ENCODE assay signal across 1 cellular context in genomic region chr2:207930747-207931146, GRCh38.
A peak's percentile ranks its signal among the peaks of the same experiment; 100 is the strongest.
TF ChIP-seq lines count a peak whose summit lies in the region.

No MANE protein-coding gene starts in this region.

TF ChIP-seq in HEK293, 187 proteins besides CTCF, POLR2A, EP300 and RAD21 (continued from another document and continues in another):
- TF ChIP-seq HOXC10 (CRISPR knock-in tag; IDR thresholded peaks at IDR 0.05) = no peak
- no peak for TF ChIP-seq OVOL3 (tag by site-specific recombination; IDR thresholded peaks at IDR 0.05)
- 0 out of 2 replicates have a peak, but pooled peaks have one; percentile 12 for TF ChIP-seq ZNF398 (tag by site-specific recombination; IDR thresholded peaks at IDR 0.05)
- no peak for TF ChIP-seq ZNF792 (tag by site-specific recombination; IDR thresholded peaks at IDR 0.05)
- TF ChIP-seq ZNF549 (tag by site-specific recombination; IDR thresholded peaks at IDR 0.05) = no peak
- TF ChIP-seq ZNF157 (tag by site-specific recombination; IDR thresholded peaks at IDR 0.05) = no peak
- peak; percentile 75; the same call in 1 of the 2 replicates for TF ChIP-seq ZBTB17 (tag by site-specific recombination; IDR thresholded peaks at IDR 0.05)
- TF ChIP-seq ZNF488 (tag by site-specific recombination; IDR thresholded peaks at IDR 0.05) = no peak
- no peak for TF ChIP-seq ZNF747 (tag by site-specific recombination; IDR thresholded peaks at IDR 0.05)
- peak; percentile 77 for TF ChIP-seq KLF1 (tag by site-specific recombination; IDR thresholded peaks at IDR 0.05)
- 0 out of 2 replicates have a peak, but pooled peaks have one; percentile 40 for TF ChIP-seq ZNF18 (tag by site-specific recombination; IDR thresholded peaks at IDR 0.05)
- no peak for TF ChIP-seq ZNF670 (tag by site-specific recombination; IDR thresholded peaks at IDR 0.05; ENCODE audit: low read depth)
- TF ChIP-seq PRDM1 (tag by site-specific recombination; IDR thresholded peaks at IDR 0.05) = peak; percentile 76
- TF ChIP-seq ZBTB49 (tag by site-specific recombination; IDR thresholded peaks at IDR 0.05; ENCODE audit: low read depth) = no peak
- no peak for TF ChIP-seq ZNF175 (tag by site-specific recombination; IDR thresholded peaks at IDR 0.05)
- no peak; the same call in 1 of the 2 replicates for TF ChIP-seq ZNF335 (tag by site-specific recombination; conservative IDR thresholded peaks at IDR 0.05)
- TF ChIP-seq ZNF132 (tag by site-specific recombination; IDR thresholded peaks at IDR 0.05; ENCODE audit: borderline replicate concordance) = no peak
- no peak for TF ChIP-seq ZNF112 (tag by site-specific recombination; IDR thresholded peaks at IDR 0.05)
- TF ChIP-seq ZIC2 (tag by site-specific recombination; IDR thresholded peaks at IDR 0.05) = peak; percentile 41; the same call in 1 of the 2 replicates
- no peak for TF ChIP-seq ZNF280D (tag by site-specific recombination; IDR thresholded peaks at IDR 0.05)
- no peak for TF ChIP-seq ZNF585B (tag by site-specific recombination; IDR thresholded peaks at IDR 0.05)
- no peak for TF ChIP-seq KLF16 (tag by site-specific recombination; IDR thresholded peaks at IDR 0.05)
- TF ChIP-seq BCL11A (tag by site-specific recombination; IDR thresholded peaks at IDR 0.05; ENCODE audit: low read depth) = no peak
- peak; percentile 88 for TF ChIP-seq ZXDB (tag by site-specific recombination; IDR thresholded peaks at IDR 0.05)
- TF ChIP-seq YY2 (tag by site-specific recombination; IDR thresholded peaks at IDR 0.05) = no peak
- TF ChIP-seq SETDB1 (IDR thresholded peaks at IDR 0.05; ENCODE audit: insufficient read length, low read length) = no peak
- TF ChIP-seq ZNF501 (tag by site-specific recombination; IDR thresholded peaks at IDR 0.05) = no peak
- TF ChIP-seq ZNF133 (tag by site-specific recombination; IDR thresholded peaks at IDR 0.05) = no peak
- TF ChIP-seq ZNF391 (tag by site-specific recombination; IDR thresholded peaks at IDR 0.05; ENCODE audit: borderline replicate concordance, low read depth) = no peak
- no peak for TF ChIP-seq ZNF26 (tag by site-specific recombination; IDR thresholded peaks at IDR 0.05)
- peak; percentile 55 for TF ChIP-seq SP2 (tag by site-specific recombination; IDR thresholded peaks at IDR 0.05)
- no peak for TF ChIP-seq MYNN (tag by site-specific recombination; IDR thresholded peaks at IDR 0.05; ENCODE audit: borderline replicate concordance)
- TF ChIP-seq ZBTB20 (tag by site-specific recombination; IDR thresholded peaks at IDR 0.05) = no peak
- 0 out of 2 replicates have a peak, but pooled peaks have one; percentile 39 for TF ChIP-seq SP3 (tag by site-specific recombination; IDR thresholded peaks at IDR 0.05)
- TF ChIP-seq ZNF629 (tag by site-specific recombination; IDR thresholded peaks at IDR 0.05) = peak; percentile 61; the same call in 1 of the 2 replicates
- TF ChIP-seq ZNF248 (tag by site-specific recombination; IDR thresholded peaks at IDR 0.05) = no peak
- peak; percentile 82 for TF ChIP-seq ZNF580 (tag by site-specific recombination; IDR thresholded peaks at IDR 0.05)
- no peak for TF ChIP-seq ZNF140 (tag by site-specific recombination; IDR thresholded peaks at IDR 0.05)
- no peak for TF ChIP-seq ZNF426 (tag by site-specific recombination; IDR thresholded peaks at IDR 0.05)
- peak; percentile 76 for TF ChIP-seq ZBTB8A (tag by site-specific recombination; IDR thresholded peaks at IDR 0.05)
- TF ChIP-seq ZNF148 (tag by site-specific recombination; IDR thresholded peaks at IDR 0.05; ENCODE audit: borderline replicate concordance) = no peak
- peak; percentile 38; the same call in 1 of the 2 replicates for TF ChIP-seq KLF17 (tag by site-specific recombination; IDR thresholded peaks at IDR 0.05)
- TF ChIP-seq ZFP69B (tag by site-specific recombination; IDR thresholded peaks at IDR 0.05) = no peak
- 0 out of 2 replicates have a peak, but pooled peaks have one; percentile 36 for TF ChIP-seq YY1 (tag by site-specific recombination; IDR thresholded peaks at IDR 0.05)
- no peak for TF ChIP-seq ZNF146 (tag by site-specific recombination; IDR thresholded peaks at IDR 0.05)
- TF ChIP-seq ZNF211 (tag by site-specific recombination; IDR thresholded peaks at IDR 0.05; ENCODE audit: low read depth) = no peak
- no peak for TF ChIP-seq ZNF169 (tag by site-specific recombination; IDR thresholded peaks at IDR 0.05)
- no peak for TF ChIP-seq ZNF701 (tag by site-specific recombination; IDR thresholded peaks at IDR 0.05)
- TF ChIP-seq ZNF404 (tag by site-specific recombination; IDR thresholded peaks at IDR 0.05) = no peak
- TF ChIP-seq IKZF3 (tag by site-specific recombination; IDR thresholded peaks at IDR 0.05) = peak; percentile 83
- TF ChIP-seq OSR2 (tag by site-specific recombination; IDR thresholded peaks at IDR 0.05) = peak; percentile 97
- no peak for TF ChIP-seq GLI4 (tag by site-specific recombination; IDR thresholded peaks at IDR 0.05)
- TF ChIP-seq SCRT1 (tag by site-specific recombination; IDR thresholded peaks at IDR 0.05; ENCODE audit: borderline replicate concordance) = no peak
- TF ChIP-seq ZBTB44 (tag by site-specific recombination; IDR thresholded peaks at IDR 0.05) = peak; percentile 85
